21 cellular contexts compared by ENCODE assay signal in genomic region chr12:82721726-82722125, GRCh38. TPM values are rescaled to one million over a fixed set of nuclear protein-coding genes. Genes with fewer than 3 reads are reported as not detected.
DNase-seq lines count a peak whose midpoint lies in the region; ATAC-seq, FAIRE-seq and TF ChIP-seq lines count a peak whose summit lies in the region.
"Had no signal": no experiment of that assay in that cellular context is flagged by ENCODE, and none has a peak within 500 bp of the region (broad histone marks: within the 10 kb centered on the region; RNA-seq: fewer than 3 reads in every experiment).

No MANE protein-coding gene starts in this region.

- H3K4me1 ChIP-seq in GM12878 (ENCODE audit: control insufficient read depth, insufficient read depth, low read length) = no peaks in the 10 kb centered on the region
- H3K4me1 ChIP-seq in effector memory CD4-positive, alpha-beta T cell (ENCODE audit: control insufficient read depth, insufficient read depth, low read length, poor library complexity, severe bottlenecking) = no peaks in the 10 kb centered on the region

- 95% methylated on average over 1 of the region's 1 CpG for WGBS in GM12878 (ENCODE audit: insufficient coverage, insufficient replicate concordance, low lambda C conversion rate, missing lambda C conversion rate)

- FAIRE-seq in GM12878 (lab: Jason Lieb, UNC) = peak; percentile 23
- FAIRE-seq: A204.1, D721Med, G401.6, GM18507, HepG2 had no signal

- no peak overlapping the region for H3K4me2 ChIP-seq in GM12878 (ENCODE audit: control insufficient read depth, insufficient read depth)

- no peak overlapping the region for H3K4me3 ChIP-seq in GM12878
- no peak overlapping the region for H3K4me3 ChIP-seq in effector memory CD4-positive, alpha-beta T cell (ENCODE audit: insufficient read depth, low read depth, low read length, poor library complexity, severe bottlenecking)
- H3K4me3 ChIP-seq: GM23248, HAP-1 had no signal

- H3K9ac ChIP-seq in GM12878 (ENCODE audit: control insufficient read depth, insufficient read depth, low read length) = no peak overlapping the region
- H3K9ac ChIP-seq: GM23248 had no signal

- no peak for TF ChIP-seq EP300 in GM12878 (IDR thresholded peaks at IDR 0.05; ENCODE audit: borderline replicate concordance in 1 of 2, control insufficient read depth in 1 of 2, low read depth in 2 of 2, low read length in 2 of 2)

- no TSS peak for BruUV-seq in GM12878 (replicated peaks; lab: Mats Ljungman, UMichigan)

- no peak for TF ChIP-seq RAD21 in GM12878 (IDR thresholded peaks at IDR 0.05; ENCODE audit: insufficient read depth, low read depth, low read length)

- peak; percentile 49 for DNase-seq in GM13977 (ENCODE audit: low spot score)
- no peak for DNase-seq in GM12878 (ENCODE audit: low read depth, low spot score)
- DNase-seq in NOMO-1 treated with dmso at 0.1 percent for 144 hours (lab: John Stamatoyannopoulos, UW; ENCODE audit: unreplicated experiment) = no peak
- no peak for DNase-seq in effector memory CD4-positive, alpha-beta T cell
- no peak for DNase-seq in GM19240 (ENCODE audit: insufficient read length, low spot score)
- DNase-seq: ACHN; BE2C; C1 segment of cervical spinal cord; CD4-positive, CD25-positive, alpha-beta regulatory T cell; CD8-positive, alpha-beta memory T cell; COR-L47; GM23248; Kasumi-1; KG1 had no signal

- no peaks in the 10 kb centered on the region for H3K27me3 ChIP-seq in GM12878 (replicated peaks in 1 of 2; ENCODE audit: control insufficient read depth in 2 of 2, insufficient read depth in 2 of 2, low read length in 1 of 2)
- H3K27me3 ChIP-seq in effector memory CD4-positive, alpha-beta T cell (replicated peaks; ENCODE audit: control insufficient read depth, insufficient read depth, low read length, poor library complexity, severe bottlenecking) = no peaks in the 10 kb centered on the region
- H3K27me3 ChIP-seq: BE2C had no signal

- POLR2A ChIA-PET in GM12878 (lab: Charles Lee) = no interaction called here

- RAD21 ChIA-PET in GM12878 (lab: Charles Lee; ENCODE audit: unreplicated experiment) = no interaction called here

- SMC1A ChIA-PET in GM12878 (lab: Charles Lee; ENCODE audit: uncharacterized antibody, unreplicated experiment) = interaction anchor here (0.9 kb wide), 1 partner anchor 87 kb away, joined by 3 read pairs; no protein-coding TSS in a partner anchor

- no peak overlapping the region for H3K27ac ChIP-seq in GM12878 (ENCODE audit: control insufficient read depth, insufficient read depth)
- H3K27ac ChIP-seq in effector memory CD4-positive, alpha-beta T cell (ENCODE audit: insufficient read depth, low read length, poor library complexity, severe bottlenecking) = no peak overlapping the region
- H3K27ac ChIP-seq: GM23248 had no signal

- in situ Hi-C loops in GM13977 (cut with MboI; ENCODE audit: low pct_unique_long_range_greater_than_20kb, low sequenced_read_pairs, unreplicated experiment) (no loop called here), GM12878 (cut with MboI) (no loop called here)

- no peak for TF ChIP-seq POLR2A in GM12878 (IDR thresholded peaks at IDR 0.05; ENCODE audit: low read depth, low read length)

- H2AFZ ChIP-seq in GM12878 (ENCODE audit: control insufficient read depth, low read depth, low read length) = no peak overlapping the region
- H2AFZ ChIP-seq: GM23248 had no signal

- no peak for TF ChIP-seq CTCF in GM13977 (IDR thresholded peaks at IDR 0.05; ENCODE audit: extremely low read depth, insufficient read depth, missing control alignments)
- TF ChIP-seq CTCF in GM12878 (IDR thresholded peaks at IDR 0.05 in 2 of 3, conservative IDR thresholded peaks at IDR 0.05 in 1 of 3; ENCODE audit: control insufficient read depth in 2 of 3, extremely low read depth in 1 of 3, insufficient read depth in 1 of 3, low read depth in 3 of 3, low read length in 3 of 3) = no peak

- intact Hi-C loops in GM12878 (cut with micrococcal nuclease; ENCODE audit: unreplicated experiment) = no loop called here

- ATAC-seq in HG02610 (IDR thresholded peaks at IDR 0.05; ENCODE audit: unreplicated experiment) = peak; percentile 66
- peak; percentile 24; the same call in 1 of the 3 replicates for ATAC-seq in GM12878
- ATAC-seq: HepG2 had no signal

- no peaks in the 10 kb centered on the region; the same call in 2 of the 3 replicates for H3K9me3 ChIP-seq in GM12878 (replicated peaks; ENCODE audit: control insufficient read depth, insufficient read depth, low read length)
- H3K9me3 ChIP-seq in effector memory CD4-positive, alpha-beta T cell (ENCODE audit: control insufficient read depth, low read length) = no peaks in the 10 kb centered on the region
- H3K9me3 ChIP-seq: BE2C, HAP-1 had no signal

- no peaks in the 10 kb centered on the region for H4K20me1 ChIP-seq in GM12878 (ENCODE audit: control insufficient read depth, insufficient read depth)

- CTCF ChIA-PET in GM12878 (lab: Yijun Ruan, JAX) = no interaction called here

- no peaks in the 10 kb centered on the region for H3K79me2 ChIP-seq in GM12878 (ENCODE audit: control insufficient read depth, insufficient read depth, low read length)

- H3K36me3 ChIP-seq in GM12878 (ENCODE audit: control insufficient read depth in 2 of 2, insufficient read depth in 2 of 2, low read length in 1 of 2) = no peaks in the 10 kb centered on the region
- no peaks in the 10 kb centered on the region for H3K36me3 ChIP-seq in effector memory CD4-positive, alpha-beta T cell (ENCODE audit: control insufficient read depth, insufficient read depth, low read length)
- H3K36me3 ChIP-seq: BE2C, HAP-1 had no signal

TF ChIP-seq in GM12878, 131 proteins besides CTCF, POLR2A, EP300 and RAD21 (continues in another document):
- no peak for TF ChIP-seq NR2F1 (conservative IDR thresholded peaks at IDR 0.05)
- TF ChIP-seq USF2 (IDR thresholded peaks at IDR 0.05; ENCODE audit: borderline replicate concordance, low read depth, low read length) = no peak
- no peak for TF ChIP-seq BCLAF1 (IDR thresholded peaks at IDR 0.05)
- TF ChIP-seq RB1 (IDR thresholded peaks at IDR 0.05; ENCODE audit: borderline replicate concordance) = no peak
- no peak for TF ChIP-seq TBL1XR1 (IDR thresholded peaks at IDR 0.05; ENCODE audit: low read depth, low read length)
- TF ChIP-seq IKZF2 (IDR thresholded peaks at IDR 0.05) = no peak
- TF ChIP-seq RCOR1 (conservative IDR thresholded peaks at IDR 0.05; ENCODE audit: low read depth, low read length) = no peak
- no peak for TF ChIP-seq SUPT20H (IDR thresholded peaks at IDR 0.05; ENCODE audit: borderline replicate concordance, control insufficient read depth, low read depth, low read length)

RNA-seq across cellular contexts. Expression of gene TMTC2, which starts 35.0 kb away (rescaled TPM):
- total RNA-seq in GM12878 (2013; cell fraction: nucleolus; rRNA removed) = 56.9 and 65.0 TPM in 2 replicates
- total RNA-seq in GM12878 (2014; rRNA removed) (2.3 and 3.0 TPM in 2 replicates), GM12878 (2014; rRNA removed; fragmentation: Illumina TruSeq; extraction: Trizol) (1.4 and 2.0 TPM in 2 replicates), GM12878 (2021) (1.9 and 2.1 TPM in 2 replicates)
- polyA plus RNA-seq in GM12878 (2011; ENCODE audit: low read depth) = 2.6 TPM
- polyA plus RNA-seq in GM12878 (2011; rRNA removed) (9.7 and 10.7 TPM in 2 replicates), GM12878 (2014; fragmentation: Illumina TruSeq; extraction: Trizol) (0.93 and 1.0 TPM in 2 replicates), GM12878 (2014; fragmentation: Nextera tagmentation; extraction: Ambion mirVana) (under 1 TPM; 0.16 to 0.22 TPM), GM12878 (2014; rRNA removed) (1.6 and 1.8 TPM in 2 replicates), GM12878 (2016; fragmentation: Nextera tagmentation; extraction: Ambion mirVana) (under 1 TPM; 0.14 to 0.40 TPM)
- polyA plus RNA-seq in GM12878 (2011; cell fraction: cytosol; rRNA removed) = 6.8 and 8.6 TPM in 2 replicates
- polyA plus RNA-seq in GM12878 (2011; cell fraction: nucleus; rRNA removed) = 27.2 and 30.2 TPM in 2 replicates
- polyA plus RNA-seq in GM12878 (2012) = 2.9 and 3.5 TPM in 2 replicates
- 19.5 and 24.5 TPM in 2 replicates for polyA minus RNA-seq in GM12878 (2011; rRNA and poly(A)+ RNA removed)
- 4.1 and 4.4 TPM in 2 replicates for polyA minus RNA-seq in GM12878 (2011; cell fraction: cytosol; rRNA and poly(A)+ RNA removed)
- polyA minus RNA-seq in GM12878 (2011; cell fraction: nucleus; rRNA and poly(A)+ RNA removed) = 30.9 and 51.3 TPM in 2 replicates
